2 cellular contexts compared by ENCODE assay signal in the genomic region with DNA sequence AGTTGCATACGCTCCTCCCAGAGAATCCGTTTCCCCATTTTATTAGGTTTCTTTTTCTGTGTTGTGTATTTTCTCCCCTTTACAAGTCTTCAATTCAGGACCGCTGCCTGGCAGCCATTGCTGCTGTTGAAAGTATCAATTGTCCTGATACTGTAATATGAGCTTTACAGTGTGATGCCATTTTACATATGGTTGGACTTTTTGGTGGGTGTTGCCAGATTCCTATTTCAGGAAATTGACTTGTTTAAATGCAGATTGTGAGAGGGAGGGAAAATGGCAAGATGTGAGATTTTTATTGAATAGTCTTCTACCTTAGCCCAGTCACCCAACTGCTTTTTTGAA.
TF ChIP-seq lines count a peak whose summit lies in the region.

No MANE protein-coding gene starts in this region.

TF ChIP-seq in H1, 55 proteins besides CTCF, POLR2A, EP300 and RAD21:
- TF ChIP-seq SIN3A (conservative IDR thresholded peaks at IDR 0.05 in 1 of 2, IDR thresholded peaks at IDR 0.05 in 1 of 2; ENCODE audit: low read depth in 1 of 2, low read length in 2 of 2) (peak; percentile 19 to 66; a peak in 1 of 4 replicates), YY1 (IDR thresholded peaks at IDR 0.05; ENCODE audit: low read depth, low read length) (peak; percentile 86), SUZ12 (IDR thresholded peaks at IDR 0.05; ENCODE audit: low read length) (no peak), EGR1 (IDR thresholded peaks at IDR 0.05; ENCODE audit: borderline replicate concordance, low read depth, low read length) (no peak), CEBPB (IDR thresholded peaks at IDR 0.05; ENCODE audit: low read depth, low read length) (no peak), CHD1 (IDR thresholded peaks at IDR 0.05; ENCODE audit: low read depth, low read length) (0 out of 2 replicates have a peak, but pooled peaks have one; percentile 35), SP2 (IDR thresholded peaks at IDR 0.05; ENCODE audit: low read length) (no peak)

TF ChIP-seq in neural cell, 6 proteins besides CTCF, POLR2A, EP300 and RAD21:
- TF ChIP-seq TAF1 (IDR thresholded peaks at IDR 0.05; ENCODE audit: low read depth) (no peak), EZH2 (IDR thresholded peaks at IDR 0.05; ENCODE audit: borderline replicate concordance, insufficient read depth, low read length, poor library complexity, severe bottlenecking) (no peak), POLR2AphosphoS5 (IDR thresholded peaks at IDR 0.05) (no peak), MXI1 (conservative IDR thresholded peaks at IDR 0.05; ENCODE audit: poor library complexity, severe bottlenecking) (no peak), SMC3 (conservative IDR thresholded peaks at IDR 0.05; ENCODE audit: poor library complexity) (no peak)
- TF ChIP-seq, protein P1, sequence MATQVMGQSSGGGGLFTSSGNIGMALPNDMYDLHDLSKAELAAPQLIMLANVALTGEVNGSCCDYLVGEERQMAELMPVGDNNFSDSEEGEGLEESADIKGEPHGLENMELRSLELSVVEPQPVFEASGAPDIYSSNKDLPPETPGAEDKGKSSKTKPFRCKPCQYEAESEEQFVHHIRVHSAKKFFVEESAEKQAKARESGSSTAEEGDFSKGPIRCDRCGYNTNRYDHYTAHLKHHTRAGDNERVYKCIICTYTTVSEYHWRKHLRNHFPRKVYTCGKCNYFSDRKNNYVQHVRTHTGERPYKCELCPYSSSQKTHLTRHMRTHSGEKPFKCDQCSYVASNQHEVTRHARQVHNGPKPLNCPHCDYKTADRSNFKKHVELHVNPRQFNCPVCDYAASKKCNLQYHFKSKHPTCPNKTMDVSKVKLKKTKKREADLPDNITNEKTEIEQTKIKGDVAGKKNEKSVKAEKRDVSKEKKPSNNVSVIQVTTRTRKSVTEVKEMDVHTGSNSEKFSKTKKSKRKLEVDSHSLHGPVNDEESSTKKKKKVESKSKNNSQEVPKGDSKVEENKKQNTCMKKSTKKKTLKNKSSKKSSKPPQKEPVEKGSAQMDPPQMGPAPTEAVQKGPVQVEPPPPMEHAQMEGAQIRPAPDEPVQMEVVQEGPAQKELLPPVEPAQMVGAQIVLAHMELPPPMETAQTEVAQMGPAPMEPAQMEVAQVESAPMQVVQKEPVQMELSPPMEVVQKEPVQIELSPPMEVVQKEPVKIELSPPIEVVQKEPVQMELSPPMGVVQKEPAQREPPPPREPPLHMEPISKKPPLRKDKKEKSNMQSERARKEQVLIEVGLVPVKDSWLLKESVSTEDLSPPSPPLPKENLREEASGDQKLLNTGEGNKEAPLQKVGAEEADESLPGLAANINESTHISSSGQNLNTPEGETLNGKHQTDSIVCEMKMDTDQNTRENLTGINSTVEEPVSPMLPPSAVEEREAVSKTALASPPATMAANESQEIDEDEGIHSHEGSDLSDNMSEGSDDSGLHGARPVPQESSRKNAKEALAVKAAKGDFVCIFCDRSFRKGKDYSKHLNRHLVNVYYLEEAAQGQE (IDR thresholded peaks at IDR 0.05; ENCODE audit: borderline replicate concordance), result no peak
